36 cellular contexts compared by ENCODE assay signal in the genomic region with DNA sequence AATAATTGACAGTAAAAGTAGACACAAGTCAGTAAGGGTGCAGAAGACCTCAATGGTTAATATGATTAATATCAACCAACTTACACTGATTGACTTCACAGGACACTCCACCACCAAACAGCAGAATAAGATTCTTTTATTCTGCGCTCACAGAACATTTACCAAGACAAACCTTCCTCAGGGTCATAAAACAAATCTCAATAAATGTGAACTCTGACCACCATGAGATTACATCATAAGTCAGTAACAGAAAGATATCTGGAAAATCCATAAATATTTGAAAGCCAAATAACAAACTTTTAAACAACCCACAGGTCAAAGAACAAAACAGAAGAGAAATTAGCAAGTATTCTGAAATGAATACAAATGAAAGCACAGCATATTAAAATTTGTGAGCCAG.
"Had no signal": no experiment of that assay in that cellular context is flagged by ENCODE, and none has a peak within 500 bp of the region (broad histone marks: within the 10 kb centered on the region; RNA-seq: fewer than 3 reads in every experiment).

No MANE protein-coding gene starts in this region.

- H3K36me3 ChIP-seq: ascending aorta, cardiac muscle cell had no signal

- H3K4me3 Mint-ChIP-seq: activated B cell treated with CpG ODN at 0.5 μM for 24 hours; activated CD4-positive, alpha-beta memory T cell treated with anti-CD3 and anti-CD28 coated beads for 36 hours; activated CD4-positive, alpha-beta T cell treated with anti-CD3 and anti-CD28 coated beads, Interleukin-2, amount 10 ng/mL, durations not matched to agents 24 days and 14 days; activated CD8-positive, alpha-beta T cell treated with anti-CD3 and anti-CD28 coated beads for 36 hours; activated naive CD4-positive, alpha-beta T cell treated with anti-CD3 and anti-CD28 coated beads for 36 hours; activated naive CD8-positive, alpha-beta T cell treated with anti-CD3 and anti-CD28 coated beads, Interleukin-2, amount 10 ng/mL, durations not matched to agents 7 days and 5 days; activated naive CD8-positive, alpha-beta T cell treated with anti-CD3 and anti-CD28 coated beads, Interleukin-2, amount 50 U/mL, for 24 hours; activated T-cell treated with anti-CD3 and anti-CD28 coated beads, Interleukin-2, amount 50 U/mL, for 24 hours; brain; central memory CD8-positive, alpha-beta T cell; T-helper 1 cell treated with Interleukin-12 subunit alpha and Interleukin-12 subunit beta and Interleukin-4 antibody, amounts not matched to agents 30 μg/mL and 1 μg/mL, for 36 hours; T-helper 2 cell treated with Interferon-gamma antibody and Interleukin-4, amounts not matched to agents 5 μg/mL and 100 μg/mL, for 36 hours had no signal

- H3K27me3 Mint-ChIP-seq: activated B cell treated with CpG ODN at 0.5 μM for 24 hours; activated CD4-positive, alpha-beta memory T cell treated with anti-CD3 and anti-CD28 coated beads for 36 hours; activated CD4-positive, alpha-beta T cell treated with anti-CD3 and anti-CD28 coated beads, Interleukin-2, amount 10 ng/mL, durations not matched to agents 24 days and 14 days; activated CD8-positive, alpha-beta T cell treated with anti-CD3 and anti-CD28 coated beads for 36 hours; activated naive CD8-positive, alpha-beta T cell treated with anti-CD3 and anti-CD28 coated beads, Interleukin-2, amount 50 U/mL, for 24 hours; activated T-cell treated with anti-CD3 and anti-CD28 coated beads, Interleukin-2, amount 50 U/mL, for 24 hours; brain; central memory CD8-positive, alpha-beta T cell had no signal

- ATAC-seq: activated CD8-positive, alpha-beta T cell treated with anti-CD3 and anti-CD28 coated beads for 36 hours; activated naive CD4-positive, alpha-beta T cell treated with anti-CD3 and anti-CD28 coated beads, Interleukin-2, amount 50 U/mL, for 72 hours; activated naive CD8-positive, alpha-beta T cell treated with anti-CD3 and anti-CD28 coated beads, Interleukin-2, amount 50 U/mL, for 24 hours had no signal

- H3K27ac Mint-ChIP-seq: activated B cell treated with CpG ODN at 0.5 μM for 24 hours; activated CD4-positive, alpha-beta memory T cell treated with anti-CD3 and anti-CD28 coated beads for 36 hours; activated CD4-positive, alpha-beta T cell treated with anti-CD3 and anti-CD28 coated beads, Interleukin-2, amount 10 ng/mL, durations not matched to agents 24 days and 14 days; activated CD8-positive, alpha-beta T cell treated with anti-CD3 and anti-CD28 coated beads for 36 hours; activated naive CD4-positive, alpha-beta T cell treated with anti-CD3 and anti-CD28 coated beads for 36 hours; activated naive CD4-positive, alpha-beta T cell treated with anti-CD3 and anti-CD28 coated beads, Interleukin-2, amount 50 U/mL, for 72 hours; activated naive CD8-positive, alpha-beta T cell treated with anti-CD3 and anti-CD28 coated beads, Interleukin-2, amount 10 ng/mL, durations not matched to agents 7 days and 5 days; activated naive CD8-positive, alpha-beta T cell treated with anti-CD3 and anti-CD28 coated beads, Interleukin-2, amount 50 U/mL, for 24 hours; activated T-cell treated with anti-CD3 and anti-CD28 coated beads, Interleukin-2, amount 50 U/mL, for 24 hours; brain; T-helper 1 cell treated with Interleukin-12 subunit alpha and Interleukin-12 subunit beta and Interleukin-4 antibody, amounts not matched to agents 30 μg/mL and 1 μg/mL, for 36 hours; T-helper 2 cell treated with Interferon-gamma antibody and Interleukin-4, amounts not matched to agents 5 μg/mL and 100 μg/mL, for 36 hours had no signal

- H3K36me3 Mint-ChIP-seq: activated CD4-positive, alpha-beta memory T cell treated with anti-CD3 and anti-CD28 coated beads for 36 hours had no signal

- H3K27ac ChIP-seq: ascending aorta, cardiac muscle cell, VCaP had no signal

- H3K4me1 ChIP-seq: ascending aorta had no signal

- FAIRE-seq: bronchial epithelial cell, TTC549 had no signal

- H3K9me3 Mint-ChIP-seq: activated CD4-positive, alpha-beta T cell treated with anti-CD3 and anti-CD28 coated beads, Interleukin-2, amount 10 ng/mL, durations not matched to agents 24 days and 14 days; activated naive CD4-positive, alpha-beta T cell treated with anti-CD3 and anti-CD28 coated beads for 36 hours; activated naive CD8-positive, alpha-beta T cell treated with anti-CD3 and anti-CD28 coated beads, Interleukin-2, amount 10 ng/mL, durations not matched to agents 7 days and 5 days; activated naive CD8-positive, alpha-beta T cell treated with anti-CD3 and anti-CD28 coated beads, Interleukin-2, amount 50 U/mL, for 24 hours; central memory CD8-positive, alpha-beta T cell; T-helper 1 cell treated with Interleukin-12 subunit alpha and Interleukin-12 subunit beta and Interleukin-4 antibody, amounts not matched to agents 30 μg/mL and 1 μg/mL, for 36 hours; T-helper 2 cell treated with Interferon-gamma antibody and Interleukin-4, amounts not matched to agents 5 μg/mL and 100 μg/mL, for 36 hours had no signal

- H3K4me3 ChIP-seq: ascending aorta, cardiac muscle cell had no signal

- H3K4me1 Mint-ChIP-seq: activated B cell treated with CpG ODN at 0.5 μM for 24 hours; activated CD4-positive, alpha-beta T cell treated with anti-CD3 and anti-CD28 coated beads, Interleukin-2, amount 10 ng/mL, durations not matched to agents 24 days and 14 days; activated naive CD8-positive, alpha-beta T cell treated with anti-CD3 and anti-CD28 coated beads, Interleukin-2, amount 10 ng/mL, durations not matched to agents 7 days and 5 days; activated naive CD8-positive, alpha-beta T cell treated with anti-CD3 and anti-CD28 coated beads, Interleukin-2, amount 50 U/mL, for 24 hours; brain; central memory CD8-positive, alpha-beta T cell had no signal

- H3K27me3 ChIP-seq: ascending aorta, cardiac muscle cell had no signal

- DNase-seq: activated B cell treated with CpG ODN at 0.5 μM for 24 hours; activated CD4-positive, alpha-beta memory T cell treated with anti-CD3 and anti-CD28 coated beads for 36 hours; activated CD4-positive, alpha-beta T cell treated with anti-CD3 and anti-CD28 coated beads for 4 hours; activated CD4-positive, alpha-beta T cell treated with anti-CD3 and anti-CD28 coated beads, Interleukin-2, amount 10 ng/mL, durations not matched to agents 24 days and 14 days; activated CD4-positive, alpha-beta T cell treated with anti-CD3 and anti-CD28 coated beads, Interleukin-2, amount 50 U/mL, for 1 hour; activated CD4-positive, alpha-beta T cell treated with anti-CD3 and anti-CD28 coated beads, Interleukin-2, amount 50 U/mL, for 4 hours; activated CD4-positive, CD25-positive, alpha-beta regulatory T cell treated with anti-CD3 and anti-CD28 coated beads, Interleukin-2, amount 50 U/mL, for 72 hours; activated CD8-positive, alpha-beta memory T cell treated with anti-CD3 and anti-CD28 coated beads, Interleukin-2, amount 50 U/mL, for 4 hours; activated CD8-positive, alpha-beta T cell treated with anti-CD3 and anti-CD28 coated beads for 36 hours; activated effector memory CD4-positive, alpha-beta T cell treated with anti-CD3 and anti-CD28 coated beads, Interleukin-2, amount 50 U/mL, for 16 hours; activated gamma-delta T cell treated with Interleukin-2 at 50 U/mL for 16 hours; activated naive CD4-positive, alpha-beta T cell; activated naive CD4-positive, alpha-beta T cell treated with anti-CD3 and anti-CD28 coated beads for 36 hours; activated naive CD4-positive, alpha-beta T cell treated with anti-CD3 and anti-CD28 coated beads, Interleukin-2, amount 50 U/mL, for 16 hours; activated naive CD8-positive, alpha-beta T cell treated with anti-CD3 and anti-CD28 coated beads, Interleukin-2, amount 10 ng/mL, durations not matched to agents 7 days and 5 days; activated naive CD8-positive, alpha-beta T cell treated with anti-CD3 and anti-CD28 coated beads, Interleukin-2, amount 50 U/mL, for 24 hours; activated T-cell treated with anti-CD3 and anti-CD28 coated beads for 4 hours; activated T-cell treated with anti-CD3 and anti-CD28 coated beads, Interleukin-2, amount 50 U/mL, for 24 hours; activated T-cell treated with anti-CD3 and anti-CD28 coated beads, Interleukin-2, amount 50 U/mL, for 48 hours; amygdala; anterior cingulate cortex; caudate nucleus; cerebellar nuclear complex; T-helper 1 cell; T-helper 2 cell; T-helper 9 cell had no signal
